In genomic region chr4:25154594-25155265, GRCh38 we compare ENCODE assay signal across 25 cellular contexts. TPM values are rescaled to one million over a fixed set of nuclear protein-coding genes. Genes with fewer than 3 reads are reported as not detected.
DNase-seq lines count a peak whose midpoint lies in the region; FAIRE-seq and TF ChIP-seq lines count a peak whose summit lies in the region.
"Had no signal": no experiment of that assay in that cellular context is flagged by ENCODE, and none has a peak within 500 bp of the region (broad histone marks: within the 10 kb centered on the region; RNA-seq: fewer than 3 reads in every experiment).

No MANE protein-coding gene starts in this region.

- no peak overlapping the region for H3K9ac ChIP-seq in duodenal mucosa (ENCODE audit: low read depth in 1 of 2, low read length in 2 of 2)
- H3K9ac ChIP-seq: BLaER1 treated with 17β-estradiol and CSF1 and Interleukin-3, amounts not matched to agents 10 nM and 100 nM had no signal

- in situ Hi-C loops in ACHN (cut with HindIII; ENCODE audit: low pct_ligation_motif_present, low pct_unique_long_range_greater_than_20kb, low sequenced_read_pairs), result no loop called here

- H3K27me3 ChIP-seq in duodenal mucosa (ENCODE audit: control insufficient read depth in 1 of 2, insufficient read depth in 2 of 2, low read length in 2 of 2), result no peaks in the 10 kb centered on the region
- H3K27me3 ChIP-seq: BLaER1 treated with 17β-estradiol and CSF1 and Interleukin-3, amounts not matched to agents 10 nM and 100 nM; esophagus squamous epithelium; vagina had no signal

- peaks cover 2 to 10% of the 10 kb centered on the region in 2 donors for H3K36me3 ChIP-seq in duodenal mucosa (ENCODE audit: control insufficient read depth in 1 of 2, insufficient read depth in 2 of 2, low read length in 2 of 2)

- FAIRE-seq in GM12891 (lab: Jason Lieb, UNC), result no peak
- FAIRE-seq: A549, H1 had no signal

- peak overlapping the region in 1 of 2 donors; percentile 46 for H3K4me3 ChIP-seq in duodenal mucosa (ENCODE audit: low read depth in 1 of 2, low read length in 2 of 2)
- H3K4me3 ChIP-seq: A549; BLaER1 treated with 17β-estradiol and CSF1 and Interleukin-3, amounts not matched to agents 10 nM and 100 nM; esophagus squamous epithelium; lung; skin epidermis; vagina had no signal

- TF ChIP-seq POLR2A in GM12891 (IDR thresholded peaks at IDR 0.05; ENCODE audit: low read depth, low read length), result no peak

- peaks cover 0 to 9% of the 10 kb centered on the region in 2 donors for H3K4me1 ChIP-seq in duodenal mucosa (ENCODE audit: control insufficient read depth in 1 of 2, insufficient read depth in 2 of 2, low read length in 2 of 2)
- H3K4me1 ChIP-seq: A549 had no signal

- H3K27ac ChIP-seq in duodenal mucosa (ENCODE audit: low read depth, low read length), result peak overlapping the region; percentile 48
- H3K27ac ChIP-seq: A549; BLaER1 treated with 17β-estradiol and CSF1 and Interleukin-3, amounts not matched to agents 10 nM and 100 nM; esophagus squamous epithelium; skin epidermis; vagina had no signal

- DNase-seq in ACHN, result peak; percentile 63
- peak; percentile 60 for DNase-seq in HuH-7.5 (ENCODE audit: low spot score)
- DNase-seq in mucosa of gallbladder (ENCODE audit: low spot score), result peak; percentile 41
- DNase-seq in occipital lobe (lab: John Stamatoyannopoulos, UW), result no peak
- no peak for DNase-seq in GM12891 (ENCODE audit: insufficient read length, low spot score)
- DNase-seq in stimulated activated CD4-positive, alpha-beta T cell treated with anti-CD3 and anti-CD28 coated beads, Interleukin-12 subunit alpha, Interleukin-12 subunit beta, amount 100 ng/mL, for 4 hours, result no peak
- no peak for DNase-seq in NCI-H1417 treated with DMSO at 0.1 percent for 48 hours (lab: John Stamatoyannopoulos, UW)
- DNase-seq: activated CD4-positive, CD25-positive, alpha-beta regulatory T cell treated with anti-CD3 and anti-CD28 coated beads, Interleukin-2, amount 50 U/mL, for 72 hours; activated CD8-positive, alpha-beta memory T cell treated with anti-CD3 and anti-CD28 coated beads, Interleukin-2, amount 50 U/mL, for 4 hours; activated effector memory CD4-positive, alpha-beta T cell treated with anti-CD3 and anti-CD28 coated beads, Interleukin-2, amount 50 U/mL, for 16 hours; DMS 273 treated with DMSO at 0.1 percent for 48 hours; esophagus squamous epithelium; GDM1; naive thymus-derived CD4-positive, alpha-beta T cell; NCI-H1436; NK-92 treated with Interleukin-12 subunit alpha and Interleukin-12 subunit beta, amount 100 ng/mL, for 24 hours; RPMI8226; stimulated activated CD4-positive, alpha-beta T cell treated with anti-CD3 and anti-CD28 coated beads, Interleukin-4, amount 100 ng/mL, for 4 hours had no signal

- H3K9me3 ChIP-seq in duodenal mucosa (ENCODE audit: control insufficient read depth in 1 of 2, low read length in 2 of 2), result no peaks in the 10 kb centered on the region
- H3K9me3 ChIP-seq: A549; BLaER1 treated with 17β-estradiol and CSF1 and Interleukin-3, amounts not matched to agents 10 nM and 100 nM; esophagus squamous epithelium; vagina had no signal

TF ChIP-seq in GM12891, 5 proteins besides CTCF, POLR2A, EP300 and RAD21:
- TF ChIP-seq SPI1 (IDR thresholded peaks at IDR 0.05; ENCODE audit: low read depth, low read length), result no peak
- TF ChIP-seq PAX5 (IDR thresholded peaks at IDR 0.05; ENCODE audit: insufficient read depth, low read length, severe bottlenecking), result no peak
- no peak for TF ChIP-seq POU2F2 (IDR thresholded peaks at IDR 0.05; ENCODE audit: low read depth, low read length)
- TF ChIP-seq TAF1 (IDR thresholded peaks at IDR 0.05; ENCODE audit: low read depth, low read length), result no peak
- no peak for TF ChIP-seq POLR2AphosphoS5 (IDR thresholded peaks at IDR 0.05; ENCODE audit: low read depth, low read length)

RNA-seq across cellular contexts. Expression of gene SEPSECS, which starts 5.5 kb away (rescaled TPM):
- total RNA-seq in mucosa of gallbladder (17.2 TPM), occipital lobe (14.8 TPM)
- polyA plus RNA-seq in GM12891 (2012; ENCODE audit: low read depth, missing spikeins), result 2.5 TPM

Comparison
In these comparisons a context has a peak if more than half of its experiments do, and no peak if none do; other contexts are left out.
1. DNase-seq: peak in ACHN (single experiment), HuH-7.5 (single experiment) and mucosa of gallbladder (single experiment); none in occipital lobe (single experiment), GM12891 (single experiment), stimulated activated CD4-positive, alpha-beta T cell treated with anti-CD3 and anti-CD28 coated beads, Interleukin-12 subunit alpha, Interleukin-12 subunit beta, amount 100 ng/mL, for 4 hours (single experiment) and NCI-H1417 treated with DMSO at 0.1 percent for 48 hours (single experiment).